Comparison of ENCODE assay signal across 12 cellular contexts in the genomic region with DNA sequence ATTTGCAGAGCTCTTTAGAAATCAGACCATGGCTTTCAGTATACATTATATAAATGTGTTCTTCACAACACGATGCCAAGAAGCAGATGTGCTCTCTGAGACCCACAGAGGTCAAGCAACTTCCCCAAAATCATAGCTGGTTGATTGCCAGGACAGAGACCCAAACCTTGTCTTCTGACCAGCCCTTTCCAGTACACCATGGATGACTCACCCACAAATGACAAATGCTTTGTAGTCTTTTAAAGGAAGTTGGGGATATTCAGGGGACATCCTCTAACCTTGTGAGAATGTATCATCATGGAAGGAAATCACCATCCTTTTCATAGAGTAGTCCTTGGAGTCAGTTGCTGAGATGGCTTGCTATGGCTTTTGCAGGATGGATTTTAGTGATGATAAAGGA. TPM values are rescaled to one million over a fixed set of nuclear protein-coding genes. Genes with fewer than 3 reads are reported as not detected.
DNase-seq lines count a peak whose midpoint lies in the region; ATAC-seq and TF ChIP-seq lines count a peak whose summit lies in the region.
"Had no signal": no experiment of that assay in that cellular context is flagged by ENCODE, and none has a peak within 500 bp of the region (broad histone marks: within the 10 kb centered on the region; RNA-seq: fewer than 3 reads in every experiment).

No MANE protein-coding gene starts in this region.

- no peaks in the 10 kb centered on the region for H3K9me3 ChIP-seq in ectodermal cell (ENCODE audit: control insufficient read depth, low read length)
- H3K9me3 ChIP-seq in mucosa of descending colon, result no peaks in the 10 kb centered on the region
- H3K9me3 ChIP-seq in WERI-Rb-1 (ENCODE audit: severe bottlenecking), result no peaks in the 10 kb centered on the region
- H3K9me3 ChIP-seq: neutrophil had no signal

- H3K27ac ChIP-seq in ectodermal cell (ENCODE audit: insufficient read depth, low read depth, low read length, poor library complexity, severe bottlenecking), result peak overlapping the region; percentile 73
- no peak overlapping the region for H3K27ac ChIP-seq in WERI-Rb-1
- H3K27ac ChIP-seq: neutrophil had no signal

- H3K4me3 ChIP-seq in AG10803 (ENCODE audit: low read length), result no peak overlapping the region
- H3K4me3 ChIP-seq in ectodermal cell (ENCODE audit: insufficient read depth, low read depth, low read length), result no peak overlapping the region
- H3K4me3 ChIP-seq in mucosa of descending colon, result no peak overlapping the region
- no peak overlapping the region for H3K4me3 ChIP-seq in WERI-Rb-1 (ENCODE audit: low read depth, low read length)

- WGBS in ectodermal cell, 2 experiments, result 50 to 54% methylated on average over 1 of the region's 1 CpG

- peaks cover 60% of the 10 kb centered on the region for H3K4me1 ChIP-seq in ectodermal cell (ENCODE audit: control insufficient read depth, insufficient read depth, low read length)
- H3K4me1 ChIP-seq in mucosa of descending colon (ENCODE audit: low read depth), result no peaks in the 10 kb centered on the region

- intact Hi-C loops in mucosa of descending colon (cut with DNase I, micrococcal nuclease), result no loop called here

- DNase-seq in AG10803 (ENCODE audit: low read depth) (peak; percentile 59), M059J (ENCODE audit: low read depth) (peak; percentile 93), mucosa of descending colon (no peak), WERI-Rb-1 (no peak), NCI-H2107 treated with DMSO at 0.1 percent for 48 hours (lab: John Stamatoyannopoulos, UW; ENCODE audit: unreplicated experiment) (no peak)
- no peak for DNase-seq in stimulated activated CD4-positive, alpha-beta T cell treated with anti-CD3 and anti-CD28 coated beads, Interleukin-2, amount 100 ng/mL, for 24 hours
- DNase-seq in stimulated activated CD4-positive, alpha-beta T cell treated with anti-CD3 and anti-CD28 coated beads, Interleukin-15, amount 100 ng/mL, for 24 hours, result no peak
- DNase-seq: activated CD8-positive, alpha-beta memory T cell treated with anti-CD3 and anti-CD28 coated beads, Interleukin-2, amount 50 U/mL, for 4 hours; CD4-positive, alpha-beta T cell; effector memory CD8-positive, alpha-beta T cell had no signal

- no peaks in the 10 kb centered on the region for H3K36me3 ChIP-seq in ectodermal cell (ENCODE audit: control insufficient read depth, insufficient read depth, low read length)
- no peaks in the 10 kb centered on the region for H3K36me3 ChIP-seq in mucosa of descending colon (ENCODE audit: low read depth)
- peaks cover 3% of the 10 kb centered on the region; the same call in 1 of the 2 replicates for H3K36me3 ChIP-seq in WERI-Rb-1
- H3K36me3 ChIP-seq: neutrophil had no signal

- no peaks in the 10 kb centered on the region for H3K27me3 ChIP-seq in ectodermal cell (ENCODE audit: control insufficient read depth, insufficient read depth, low read length, poor library complexity, severe bottlenecking)
- no peaks in the 10 kb centered on the region for H3K27me3 ChIP-seq in WERI-Rb-1 (ENCODE audit: insufficient read depth, low read depth, severe bottlenecking)
- H3K27me3 ChIP-seq: neutrophil had no signal

- ATAC-seq in mucosa of descending colon, result peak; percentile 54
- ATAC-seq: effector memory CD8-positive, alpha-beta T cell had no signal

- TF ChIP-seq CTCF in AG10803 (conservative IDR thresholded peaks at IDR 0.05; ENCODE audit: low read length) (no peak), mucosa of descending colon (IDR thresholded peaks at IDR 0.05) (no peak), WERI-Rb-1 (IDR thresholded peaks at IDR 0.05; ENCODE audit: low read depth, low read length) (no peak)

RNA-seq across cellular contexts. Expression of gene ZNF462, which starts 30.1 kb away (rescaled TPM):
- total RNA-seq in M059J (2014; rRNA removed; shearing (Covaris generic)), result 6.6 and 17.8 TPM in 2 replicates
- polyA plus RNA-seq in ectodermal cell (2013, experiment 1 of 4), result 64.7 TPM
- polyA plus RNA-seq in ectodermal cell (2013, experiment 2 of 4), result 72.7 TPM
- polyA plus RNA-seq in ectodermal cell (2013, experiment 3 of 4), result 43.9 TPM
- 55.4 TPM for polyA plus RNA-seq in ectodermal cell (2013, experiment 4 of 4)
- 10 to 100 TPM; 34.8 to 54.7 (median 48.7) TPM for total RNA-seq in mucosa of descending colon

Comparison
In these comparisons a context has a peak if more than half of its experiments do, and no peak if none do; other contexts are left out.
1. DNase-seq: peak in AG10803 (single experiment) and M059J (single experiment); none in mucosa of descending colon (0 of 3), stimulated activated CD4-positive, alpha-beta T cell treated with anti-CD3 and anti-CD28 coated beads, Interleukin-2, amount 100 ng/mL, for 24 hours (0 of 2), stimulated activated CD4-positive, alpha-beta T cell treated with anti-CD3 and anti-CD28 coated beads, Interleukin-15, amount 100 ng/mL, for 24 hours (single experiment), WERI-Rb-1 (single experiment) and NCI-H2107 treated with DMSO at 0.1 percent for 48 hours (single experiment).